Comparison of ENCODE assay signal across 8 cellular contexts in genomic region chr7:136868496-136869005, GRCh38. TPM values are rescaled to one million over a fixed set of nuclear protein-coding genes. Genes with fewer than 3 reads are reported as not detected.
DNase-seq lines count a peak whose midpoint lies in the region; ATAC-seq and TF ChIP-seq lines count a peak whose summit lies in the region.

TSS of gene CHRM2 (plus strand) at chr7:136868652. CDS start at chr7:137014866, 146,214 bp downstream.

- no peak within 1 kb of the TSS for H3K27ac ChIP-seq in HUES64 (ENCODE audit: low read depth, low read length)

- H3K27me3 ChIP-seq in HUES64 (ENCODE audit: insufficient read depth, low read length) = peaks cover 91% of the 10 kb centered on the region
- H3K27me3 ChIP-seq in iPS-15b (ENCODE audit: control insufficient read depth, insufficient read depth, low read length) = peaks cover 70% of the 10 kb centered on the region

- TF ChIP-seq CTCF in brain (conservative IDR thresholded peaks at IDR 0.05) (no peak), CD14-positive monocyte (IDR thresholded peaks at IDR 0.05) (no peak)

- 4% methylated on average over 23 of the region's 23 CpGs for WGBS in HUES64

- H3K9me3 ChIP-seq in HUES64 (ENCODE audit: insufficient read depth, low read depth, low read length) = no peaks in the 10 kb centered on the region
- H3K9me3 ChIP-seq in iPS-15b (ENCODE audit: control insufficient read depth, insufficient read depth, low read length) = no peaks in the 10 kb centered on the region

- H3K9ac ChIP-seq in HUES64 (ENCODE audit: low read depth, low read length) (no peak within 1 kb of the TSS), iPS-15b (ENCODE audit: low read depth, low read length) (peak within 1 kb of the TSS; percentile 24)

- peak; percentile 41 for DNase-seq in superior temporal gyrus (ENCODE audit: extremely low spot score)
- no peak for DNase-seq in CD14-positive monocyte (ENCODE audit: low spot score)
- DNase-seq in activated CD8-positive, alpha-beta T cell treated with anti-CD3 and anti-CD28 coated beads, Interleukin-2, amount 10 ng/mL, durations not matched to agents 7 days and 5 days = no peak
- no peak for DNase-seq in A172 (ENCODE audit: low spot score)

- no peaks in the 10 kb centered on the region for H3K36me3 Mint-ChIP-seq in brain
- no peaks in the 10 kb centered on the region for H3K36me3 Mint-ChIP-seq in CD14-positive monocyte
- H3K36me3 Mint-ChIP-seq in activated CD8-positive, alpha-beta T cell treated with anti-CD3 and anti-CD28 coated beads, Interleukin-2, amount 10 ng/mL, durations not matched to agents 7 days and 5 days (ENCODE audit: low read depth) = peaks cover 2% of the 10 kb centered on the region

- H3K4me1 ChIP-seq in HUES64 (ENCODE audit: insufficient read depth, low read length) = peaks cover 19% of the 10 kb centered on the region
- H3K4me1 ChIP-seq in iPS-15b (ENCODE audit: control insufficient read depth, insufficient read depth, low read length) = peaks cover 11% of the 10 kb centered on the region

- H3K9me3 Mint-ChIP-seq in brain (no peaks in the 10 kb centered on the region), CD14-positive monocyte (peaks cover 0 to 5% (median 0%) of the 10 kb centered on the region in 7 donors)
- no peaks in the 10 kb centered on the region for H3K9me3 Mint-ChIP-seq in activated CD8-positive, alpha-beta T cell treated with anti-CD3 and anti-CD28 coated beads, Interleukin-2, amount 10 ng/mL, durations not matched to agents 7 days and 5 days (ENCODE audit: insufficient read depth)

- POLR2A ChIA-PET in activated CD8-positive, alpha-beta T cell treated with anti-CD3 and anti-CD28 coated beads, Interleukin-2, amount 10 ng/mL, durations not matched to agents 7 days and 5 days (lab: Charles Lee) = no interaction called here

- intact Hi-C loops in CD14-positive monocyte (cut with micrococcal nuclease) = no loop called here

- peaks cover 33% of the 10 kb centered on the region for H3K4me1 Mint-ChIP-seq in brain
- H3K4me1 Mint-ChIP-seq in CD14-positive monocyte = no peaks in the 10 kb centered on the region
- H3K4me1 Mint-ChIP-seq in activated CD8-positive, alpha-beta T cell treated with anti-CD3 and anti-CD28 coated beads, Interleukin-2, amount 10 ng/mL, durations not matched to agents 7 days and 5 days (ENCODE audit: low read depth) = no peaks in the 10 kb centered on the region

- H3K36me3 ChIP-seq in HUES64 (ENCODE audit: insufficient read depth, low read length) (no peaks in the 10 kb centered on the region), iPS-15b (ENCODE audit: control insufficient read depth, insufficient read depth, low read length) (no peaks in the 10 kb centered on the region)

- ATAC-seq in activated CD8-positive, alpha-beta T cell treated with anti-CD3 and anti-CD28 coated beads, Interleukin-2, amount 10 ng/mL, durations not matched to agents 7 days and 5 days = no peak
- no peak for ATAC-seq in GM19452 (IDR thresholded peaks at IDR 0.05; ENCODE audit: unreplicated experiment)

- peak within 1 kb of the TSS in 3 of 5 experiments; percentile 11 to 84 (median 83) for H3K27ac Mint-ChIP-seq in brain
- H3K27ac Mint-ChIP-seq in CD14-positive monocyte = no peak within 1 kb of the TSS
- H3K27ac Mint-ChIP-seq in activated CD8-positive, alpha-beta T cell treated with anti-CD3 and anti-CD28 coated beads, Interleukin-2, amount 10 ng/mL, durations not matched to agents 7 days and 5 days = no peak within 1 kb of the TSS

- CTCF ChIA-PET in activated CD8-positive, alpha-beta T cell treated with anti-CD3 and anti-CD28 coated beads, Interleukin-2, amount 10 ng/mL, durations not matched to agents 7 days and 5 days (lab: Charles Lee) = no interaction called here

- H3K4me3 ChIP-seq in HUES64 (ENCODE audit: low read length) (peak within 1 kb of the TSS; percentile 49), iPS-15b (ENCODE audit: low read depth, low read length) (peak within 1 kb of the TSS; percentile 66)

- peaks cover 67% of the 10 kb centered on the region for H3K27me3 Mint-ChIP-seq in brain
- H3K27me3 Mint-ChIP-seq in CD14-positive monocyte (ENCODE audit: low read depth in 3 of 3) = peaks cover 41 to 48% (median 46%) of the 10 kb centered on the region in 3 donors
- H3K27me3 Mint-ChIP-seq in activated CD8-positive, alpha-beta T cell treated with anti-CD3 and anti-CD28 coated beads, Interleukin-2, amount 10 ng/mL, durations not matched to agents 7 days and 5 days (ENCODE audit: low read depth) = peaks cover 34% of the 10 kb centered on the region

- H3K4me3 Mint-ChIP-seq in brain (peak within 1 kb of the TSS; percentile 86 to 92 (median 88)), CD14-positive monocyte (peak within 1 kb of the TSS in 1 of 2 donors; percentile 78)
- H3K4me3 Mint-ChIP-seq in activated CD8-positive, alpha-beta T cell treated with anti-CD3 and anti-CD28 coated beads, Interleukin-2, amount 10 ng/mL, durations not matched to agents 7 days and 5 days = no peak within 1 kb of the TSS

RNA-seq across cellular contexts. Expression of gene CHRM2, which starts in this region (rescaled TPM):
- polyA plus RNA-seq in HUES64 (2013, experiment 1 of 2) = not detected
- not detected for polyA plus RNA-seq in HUES64 (2013, experiment 2 of 2)
- polyA plus RNA-seq in brain (ENCODE audit: insufficient read depth, low read depth, low replicate concordance) (0.36 TPM), CD14-positive monocyte (not detected)
- not detected for total RNA-seq in activated CD8-positive, alpha-beta T cell treated with anti-CD3 and anti-CD28 coated beads, Interleukin-2, amount 10 ng/mL, durations not matched to agents 7 days and 5 days
- total RNA-seq in A172 (2014; rRNA removed; shearing (Covaris generic)) = not detected in 2 replicates

Comparison
In these comparisons a context has a peak if more than half of its experiments do, and no peak if none do; other contexts are left out.
1. H3K27ac Mint-ChIP-seq: peak in brain (3 of 5); none in CD14-positive monocyte (0 of 7) and activated CD8-positive, alpha-beta T cell treated with anti-CD3 and anti-CD28 coated beads, Interleukin-2, amount 10 ng/mL, durations not matched to agents 7 days and 5 days (single experiment).